ENCODE assay signal across 23 cellular contexts in genomic region chr12:83378186-83378727, GRCh38.
"Had no signal": no experiment of that assay in that cellular context is flagged by ENCODE, and none has a peak within 500 bp of the region (broad histone marks: within the 10 kb centered on the region; RNA-seq: fewer than 3 reads in every experiment).

No MANE protein-coding gene starts in this region.

- H3K79me2 ChIP-seq: hepatocyte had no signal

- H3K4me1 ChIP-seq: pancreas, prostate gland, stomach, testis, tibial artery, uterus had no signal

- H3K27ac ChIP-seq: hepatocyte, pancreas, prostate gland, skin epidermis, stomach, testis, tibial artery, uterus had no signal

- DNase-seq: kidney glomerular epithelial cell; left cardiac atrium; naive thymus-derived CD8-positive, alpha-beta T cell; nucleus accumbens; pancreas; retina; right cardiac atrium; stimulated activated CD4-positive, alpha-beta T cell treated with anti-CD3 and anti-CD28 coated beads, Interleukin-12 subunit alpha, Interleukin-12 subunit beta, amount 100 ng/mL, for 4 hours; stimulated activated CD4-positive, alpha-beta T cell treated with anti-CD3 and anti-CD28 coated beads, Interleukin-15, amount 100 ng/mL, for 24 hours; stimulated activated CD4-positive, alpha-beta T cell treated with anti-CD3 and anti-CD28 coated beads, Interleukin-2, amount 100 ng/mL, for 24 hours; stimulated activated CD4-positive, alpha-beta T cell treated with anti-CD3 and anti-CD28 coated beads, Interleukin-4, amount 100 ng/mL, for 1 hour; stimulated activated naive B cell treated with anti-CD40 and anti-IgM and Interleukin-4, amounts not matched to agents 10 μg/mL and 1 μg/mL and 100 μg/mL, for 72 hours; stimulated activated naive CD8-positive, alpha-beta T cell treated with anti-CD3 and anti-CD28 coated beads, Interleukin-15, Interleukin-2, amounts not matched to agents 100 U/mL and 50 U/mL, for 24 hours; stomach; testis; tibial artery; trophoblast cell; uterus had no signal

- H3K4me3 ChIP-seq: hepatocyte, pancreas, prostate gland, skin epidermis, stomach, testis, tibial artery, uterus had no signal

- H3K4me2 ChIP-seq: hepatocyte had no signal

- H3K27me3 ChIP-seq: hepatocyte, pancreas, stomach, testis, tibial artery, uterus had no signal

- ATAC-seq: left cardiac atrium; left lobe of liver; naive thymus-derived CD8-positive, alpha-beta T cell; pancreas; right cardiac atrium; sciatic nerve; stimulated activated naive B cell treated with anti-CD40 and anti-IgM and Interleukin-4, amounts not matched to agents 10 μg/mL and 1 μg/mL and 100 μg/mL, for 72 hours; stimulated activated naive CD8-positive, alpha-beta T cell treated with anti-CD3 and anti-CD28 coated beads, Interleukin-15, Interleukin-2, amounts not matched to agents 100 U/mL and 50 U/mL, for 24 hours had no signal

- H3K36me3 ChIP-seq: pancreas, prostate gland, stomach, tibial artery, uterus had no signal
